In genomic region chr1:241607497-241607896, GRCh38 we compare ENCODE assay signal across 28 cellular contexts. TPM values are rescaled to one million over a fixed set of nuclear protein-coding genes. Genes with fewer than 3 reads are reported as not detected.
"Had no signal": no experiment of that assay in that cellular context is flagged by ENCODE, and none has a peak within 500 bp of the region (broad histone marks: within the 10 kb centered on the region; RNA-seq: fewer than 3 reads in every experiment).

No MANE protein-coding gene starts in this region.

- H3K27me3 ChIP-seq: ascending aorta, heart right ventricle, ovary, sigmoid colon, suprapubic skin, tibial nerve had no signal

- H3K4me3 Mint-ChIP-seq: activated naive CD4-positive, alpha-beta T cell treated with anti-CD3 and anti-CD28 coated beads, Interleukin-2, amount 10 ng/mL, durations not matched to agents 7 days and 5 days; activated naive CD8-positive, alpha-beta T cell treated with anti-CD3 and anti-CD28 coated beads, Interleukin-2, amount 10 ng/mL, durations not matched to agents 7 days and 5 days; activated T-helper 1 cell treated with anti-CD3 and anti-CD28 coated beads, Interleukin-12 subunit alpha, Interleukin-12 subunit beta, Interleukin-2, Interleukin-4 antibody, amounts not matched to agents 30 ng/mL and 10 ng/mL and 1 ng/mL, durations not matched to agents 14 hours and 24 hours and 36 hours; brain; naive thymus-derived CD4-positive, alpha-beta T cell; T-helper 17 cell had no signal

- H3K27ac Mint-ChIP-seq: activated naive CD4-positive, alpha-beta T cell treated with anti-CD3 and anti-CD28 coated beads, Interleukin-2, amount 10 ng/mL, durations not matched to agents 7 days and 5 days; activated naive CD8-positive, alpha-beta T cell treated with anti-CD3 and anti-CD28 coated beads, Interleukin-2, amount 10 ng/mL, durations not matched to agents 7 days and 5 days; activated T-helper 1 cell treated with anti-CD3 and anti-CD28 coated beads, Interleukin-12 subunit alpha, Interleukin-12 subunit beta, Interleukin-2, Interleukin-4 antibody, amounts not matched to agents 30 ng/mL and 10 ng/mL and 1 ng/mL, durations not matched to agents 14 hours and 24 hours and 36 hours; progenitor cell of endocrine pancreas; T-helper 17 cell had no signal

- H3K4me1 ChIP-seq: ascending aorta had no signal

- H3K36me3 ChIP-seq: ascending aorta, heart right ventricle, left ventricle myocardium inferior, ovary, sigmoid colon, suprapubic skin had no signal

- H3K4me3 ChIP-seq: ascending aorta, heart right ventricle, left ventricle myocardium inferior, lung, ovary, sigmoid colon, suprapubic skin, tibial nerve had no signal

- DNase-seq: activated CD4-positive, alpha-beta T cell treated with anti-CD3 and anti-CD28 coated beads, Interleukin-2, amount 50 U/mL, for 1 hour; activated gamma-delta T cell; activated naive CD4-positive, alpha-beta T cell treated with anti-CD3 and anti-CD28 coated beads, Interleukin-2, amount 10 ng/mL, durations not matched to agents 7 days and 5 days; activated naive CD8-positive, alpha-beta T cell treated with anti-CD3 and anti-CD28 coated beads, Interleukin-2, amount 10 ng/mL, durations not matched to agents 7 days and 5 days; activated T-cell treated with anti-CD3 and anti-CD28 coated beads for 4 hours; caudate nucleus; cortex of kidney; foreskin fibroblast; heart right ventricle; left ventricle myocardium inferior; naive thymus-derived CD4-positive, alpha-beta T cell; ovary; sigmoid colon; small intestine; stimulated activated CD4-positive, alpha-beta T cell treated with anti-CD3 and anti-CD28 coated beads, Interleukin-4, amount 100 ng/mL, for 4 hours; stimulated activated CD8-positive, alpha-beta memory T cell treated with anti-CD3 and anti-CD28 coated beads, Interleukin-4, amount 100 ng/mL, for 48 hours; stimulated activated naive CD4-positive, alpha-beta T cell; T-helper 17 cell had no signal

- ATAC-seq: esophagus mucosa; heart right ventricle; naive thymus-derived CD4-positive, alpha-beta T cell; T-helper 17 cell had no signal

- H3K9me3 Mint-ChIP-seq: activated naive CD4-positive, alpha-beta T cell treated with anti-CD3 and anti-CD28 coated beads, Interleukin-2, amount 10 ng/mL, durations not matched to agents 7 days and 5 days; activated naive CD8-positive, alpha-beta T cell treated with anti-CD3 and anti-CD28 coated beads, Interleukin-2, amount 10 ng/mL, durations not matched to agents 7 days and 5 days; activated T-helper 1 cell treated with anti-CD3 and anti-CD28 coated beads, Interleukin-12 subunit alpha, Interleukin-12 subunit beta, Interleukin-2, Interleukin-4 antibody, amounts not matched to agents 30 ng/mL and 10 ng/mL and 1 ng/mL, durations not matched to agents 14 hours and 24 hours and 36 hours; brain; naive thymus-derived CD4-positive, alpha-beta T cell had no signal

- H3K27me3 Mint-ChIP-seq: activated naive CD4-positive, alpha-beta T cell treated with anti-CD3 and anti-CD28 coated beads, Interleukin-2, amount 10 ng/mL, durations not matched to agents 7 days and 5 days; activated naive CD8-positive, alpha-beta T cell treated with anti-CD3 and anti-CD28 coated beads, Interleukin-2, amount 10 ng/mL, durations not matched to agents 7 days and 5 days; brain; naive thymus-derived CD4-positive, alpha-beta T cell; progenitor cell of endocrine pancreas had no signal

- H3K27ac ChIP-seq: ascending aorta, heart right ventricle, left ventricle myocardium inferior, ovary, sigmoid colon, suprapubic skin, tibial nerve had no signal

- H3K9me3 ChIP-seq: ascending aorta, heart right ventricle, left ventricle myocardium inferior, ovary, sigmoid colon, suprapubic skin, tibial nerve had no signal

- H3K4me1 Mint-ChIP-seq: activated naive CD4-positive, alpha-beta T cell treated with anti-CD3 and anti-CD28 coated beads, Interleukin-2, amount 10 ng/mL, durations not matched to agents 7 days and 5 days had no signal

RNA-seq across cellular contexts. Expression of gene WDR64, which starts 44.6 kb away (rescaled TPM):
- total RNA-seq: activated T-helper 1 cell treated with anti-CD3 and anti-CD28 coated beads, Interleukin-12 subunit alpha, Interleukin-12 subunit beta, Interleukin-2, Interleukin-4 antibody, amounts not matched to agents 30 ng/mL and 10 ng/mL and 1 ng/mL, durations not matched to agents 14 hours and 24 hours and 36 hours; ascending aorta; endothelial cell of umbilical vein; esophagus mucosa; left ventricle myocardium inferior; lung; sigmoid colon; suprapubic skin; ureter had no signal
- polyA plus RNA-seq: endothelial cell of umbilical vein, heart right ventricle, lung, small intestine had no signal
